Comparison of ENCODE assay signal across 1 cellular context in genomic region chr1:230867903-230868735, GRCh38.
TF ChIP-seq lines count a peak whose summit lies in the region.

A gene with protein sequence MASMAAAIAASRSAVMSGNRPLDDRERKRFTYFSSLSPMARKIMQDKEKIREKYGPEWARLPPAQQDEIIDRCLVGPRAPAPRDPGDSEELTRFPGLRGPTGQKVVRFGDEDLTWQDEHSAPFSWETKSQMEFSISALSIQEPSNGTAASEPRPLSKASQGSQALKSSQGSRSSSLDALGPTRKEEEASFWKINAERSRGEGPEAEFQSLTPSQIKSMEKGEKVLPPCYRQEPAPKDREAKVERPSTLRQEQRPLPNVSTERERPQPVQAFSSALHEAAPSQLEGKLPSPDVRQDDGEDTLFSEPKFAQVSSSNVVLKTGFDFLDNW (minus strand): TSS chr1:230868521. CDS start chr1:230868512, 9 bp downstream.

TF ChIP-seq in HepG2, 621 proteins besides CTCF, POLR2A, EP300 and RAD21 (continued from another document and continues in another):
- TF ChIP-seq NRL (CRISPR knock-in tag; IDR thresholded peaks at IDR 0.05; ENCODE audit: borderline replicate concordance): no peak
- TF ChIP-seq, protein P1, sequence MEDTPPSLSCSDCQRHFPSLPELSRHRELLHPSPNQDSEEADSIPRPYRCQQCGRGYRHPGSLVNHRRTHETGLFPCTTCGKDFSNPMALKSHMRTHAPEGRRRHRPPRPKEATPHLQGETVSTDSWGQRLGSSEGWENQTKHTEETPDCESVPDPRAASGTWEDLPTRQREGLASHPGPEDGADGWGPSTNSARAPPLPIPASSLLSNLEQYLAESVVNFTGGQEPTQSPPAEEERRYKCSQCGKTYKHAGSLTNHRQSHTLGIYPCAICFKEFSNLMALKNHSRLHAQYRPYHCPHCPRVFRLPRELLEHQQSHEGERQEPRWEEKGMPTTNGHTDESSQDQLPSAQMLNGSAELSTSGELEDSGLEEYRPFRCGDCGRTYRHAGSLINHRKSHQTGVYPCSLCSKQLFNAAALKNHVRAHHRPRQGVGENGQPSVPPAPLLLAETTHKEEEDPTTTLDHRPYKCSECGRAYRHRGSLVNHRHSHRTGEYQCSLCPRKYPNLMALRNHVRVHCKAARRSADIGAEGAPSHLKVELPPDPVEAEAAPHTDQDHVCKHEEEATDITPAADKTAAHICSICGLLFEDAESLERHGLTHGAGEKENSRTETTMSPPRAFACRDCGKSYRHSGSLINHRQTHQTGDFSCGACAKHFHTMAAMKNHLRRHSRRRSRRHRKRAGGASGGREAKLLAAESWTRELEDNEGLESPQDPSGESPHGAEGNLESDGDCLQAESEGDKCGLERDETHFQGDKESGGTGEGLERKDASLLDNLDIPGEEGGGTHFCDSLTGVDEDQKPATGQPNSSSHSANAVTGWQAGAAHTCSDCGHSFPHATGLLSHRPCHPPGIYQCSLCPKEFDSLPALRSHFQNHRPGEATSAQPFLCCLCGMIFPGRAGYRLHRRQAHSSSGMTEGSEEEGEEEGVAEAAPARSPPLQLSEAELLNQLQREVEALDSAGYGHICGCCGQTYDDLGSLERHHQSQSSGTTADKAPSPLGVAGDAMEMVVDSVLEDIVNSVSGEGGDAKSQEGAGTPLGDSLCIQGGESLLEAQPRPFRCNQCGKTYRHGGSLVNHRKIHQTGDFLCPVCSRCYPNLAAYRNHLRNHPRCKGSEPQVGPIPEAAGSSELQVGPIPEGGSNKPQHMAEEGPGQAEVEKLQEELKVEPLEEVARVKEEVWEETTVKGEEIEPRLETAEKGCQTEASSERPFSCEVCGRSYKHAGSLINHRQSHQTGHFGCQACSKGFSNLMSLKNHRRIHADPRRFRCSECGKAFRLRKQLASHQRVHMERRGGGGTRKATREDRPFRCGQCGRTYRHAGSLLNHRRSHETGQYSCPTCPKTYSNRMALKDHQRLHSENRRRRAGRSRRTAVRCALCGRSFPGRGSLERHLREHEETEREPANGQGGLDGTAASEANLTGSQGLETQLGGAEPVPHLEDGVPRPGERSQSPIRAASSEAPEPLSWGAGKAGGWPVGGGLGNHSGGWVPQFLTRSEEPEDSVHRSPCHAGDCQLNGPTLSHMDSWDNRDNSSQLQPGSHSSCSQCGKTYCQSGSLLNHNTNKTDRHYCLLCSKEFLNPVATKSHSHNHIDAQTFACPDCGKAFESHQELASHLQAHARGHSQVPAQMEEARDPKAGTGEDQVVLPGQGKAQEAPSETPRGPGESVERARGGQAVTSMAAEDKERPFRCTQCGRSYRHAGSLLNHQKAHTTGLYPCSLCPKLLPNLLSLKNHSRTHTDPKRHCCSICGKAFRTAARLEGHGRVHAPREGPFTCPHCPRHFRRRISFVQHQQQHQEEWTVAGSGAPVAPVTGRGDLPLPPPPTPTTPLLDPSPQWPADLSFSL (CRISPR knock-in tag; IDR thresholded peaks at IDR 0.05): no peak
- TF ChIP-seq TARDBP (CRISPR knock-in tag; IDR thresholded peaks at IDR 0.05): no peak
- peak; percentile 62 for TF ChIP-seq POLR2AphosphoS5 (IDR thresholded peaks at IDR 0.05; ENCODE audit: low read depth, low read length)
- TF ChIP-seq ZNF607 (CRISPR knock-in tag; IDR thresholded peaks at IDR 0.05; ENCODE audit: borderline replicate concordance): no peak
- no peak for TF ChIP-seq ZFP36L1 (CRISPR knock-in tag; IDR thresholded peaks at IDR 0.05)
- TF ChIP-seq, protein P2, sequence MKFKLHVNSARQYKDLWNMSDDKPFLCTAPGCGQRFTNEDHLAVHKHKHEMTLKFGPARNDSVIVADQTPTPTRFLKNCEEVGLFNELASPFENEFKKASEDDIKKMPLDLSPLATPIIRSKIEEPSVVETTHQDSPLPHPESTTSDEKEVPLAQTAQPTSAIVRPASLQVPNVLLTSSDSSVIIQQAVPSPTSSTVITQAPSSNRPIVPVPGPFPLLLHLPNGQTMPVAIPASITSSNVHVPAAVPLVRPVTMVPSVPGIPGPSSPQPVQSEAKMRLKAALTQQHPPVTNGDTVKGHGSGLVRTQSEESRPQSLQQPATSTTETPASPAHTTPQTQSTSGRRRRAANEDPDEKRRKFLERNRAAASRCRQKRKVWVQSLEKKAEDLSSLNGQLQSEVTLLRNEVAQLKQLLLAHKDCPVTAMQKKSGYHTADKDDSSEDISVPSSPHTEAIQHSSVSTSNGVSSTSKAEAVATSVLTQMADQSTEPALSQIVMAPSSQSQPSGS (CRISPR knock-in tag; IDR thresholded peaks at IDR 0.05): no peak
- no peak for TF ChIP-seq TAF15 (IDR thresholded peaks at IDR 0.05; ENCODE audit: low read depth, low read length, poor library complexity, severe bottlenecking)
- TF ChIP-seq CREB3 (CRISPR knock-in tag; IDR thresholded peaks at IDR 0.05): no peak
- no peak for TF ChIP-seq SMAD1 (CRISPR knock-in tag; IDR thresholded peaks at IDR 0.05; ENCODE audit: borderline replicate concordance, low read depth)
- TF ChIP-seq ZNF878 (CRISPR knock-in tag; IDR thresholded peaks at IDR 0.05): no peak
- TF ChIP-seq MTF1 (CRISPR knock-in tag; IDR thresholded peaks at IDR 0.05): no peak
- TF ChIP-seq NCOR1 (IDR thresholded peaks at IDR 0.05; ENCODE audit: borderline replicate concordance, low read length): no peak
- TF ChIP-seq ZNF772 (CRISPR knock-in tag; IDR thresholded peaks at IDR 0.05): no peak
- TF ChIP-seq ZNF747 (CRISPR knock-in tag; IDR thresholded peaks at IDR 0.05; ENCODE audit: borderline replicate concordance): no peak
- no peak for TF ChIP-seq GATA4 (IDR thresholded peaks at IDR 0.05; ENCODE audit: borderline replicate concordance, low read depth)
- no peak for TF ChIP-seq SNAPC5 (CRISPR knock-in tag; IDR thresholded peaks at IDR 0.05; ENCODE audit: borderline replicate concordance)
- no peak for TF ChIP-seq ADNP (CRISPR knock-in tag; IDR thresholded peaks at IDR 0.05)
- 0 out of 2 replicates have a peak, but pooled peaks have one; percentile 29 for TF ChIP-seq RNF2 (conservative IDR thresholded peaks at IDR 0.05; ENCODE audit: low read depth)
- TF ChIP-seq, protein P3, sequence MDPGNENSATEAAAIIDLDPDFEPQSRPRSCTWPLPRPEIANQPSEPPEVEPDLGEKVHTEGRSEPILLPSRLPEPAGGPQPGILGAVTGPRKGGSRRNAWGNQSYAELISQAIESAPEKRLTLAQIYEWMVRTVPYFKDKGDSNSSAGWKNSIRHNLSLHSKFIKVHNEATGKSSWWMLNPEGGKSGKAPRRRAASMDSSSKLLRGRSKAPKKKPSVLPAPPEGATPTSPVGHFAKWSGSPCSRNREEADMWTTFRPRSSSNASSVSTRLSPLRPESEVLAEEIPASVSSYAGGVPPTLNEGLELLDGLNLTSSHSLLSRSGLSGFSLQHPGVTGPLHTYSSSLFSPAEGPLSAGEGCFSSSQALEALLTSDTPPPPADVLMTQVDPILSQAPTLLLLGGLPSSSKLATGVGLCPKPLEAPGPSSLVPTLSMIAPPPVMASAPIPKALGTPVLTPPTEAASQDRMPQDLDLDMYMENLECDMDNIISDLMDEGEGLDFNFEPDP (CRISPR knock-in tag; conservative IDR thresholded peaks at IDR 0.05): no peak
- TF ChIP-seq RFX1 (IDR thresholded peaks at IDR 0.05): no peak
- no peak for TF ChIP-seq ZNF101 (CRISPR knock-in tag; IDR thresholded peaks at IDR 0.05; ENCODE audit: borderline replicate concordance, low read depth)
- no peak for TF ChIP-seq RCOR2 (CRISPR knock-in tag; IDR thresholded peaks at IDR 0.05)
- no peak for TF ChIP-seq TIGD3 (CRISPR knock-in tag; IDR thresholded peaks at IDR 0.05; ENCODE audit: borderline replicate concordance)
- TF ChIP-seq SMYD3 (CRISPR knock-in tag; IDR thresholded peaks at IDR 0.05): no peak
- TF ChIP-seq, protein P4, sequence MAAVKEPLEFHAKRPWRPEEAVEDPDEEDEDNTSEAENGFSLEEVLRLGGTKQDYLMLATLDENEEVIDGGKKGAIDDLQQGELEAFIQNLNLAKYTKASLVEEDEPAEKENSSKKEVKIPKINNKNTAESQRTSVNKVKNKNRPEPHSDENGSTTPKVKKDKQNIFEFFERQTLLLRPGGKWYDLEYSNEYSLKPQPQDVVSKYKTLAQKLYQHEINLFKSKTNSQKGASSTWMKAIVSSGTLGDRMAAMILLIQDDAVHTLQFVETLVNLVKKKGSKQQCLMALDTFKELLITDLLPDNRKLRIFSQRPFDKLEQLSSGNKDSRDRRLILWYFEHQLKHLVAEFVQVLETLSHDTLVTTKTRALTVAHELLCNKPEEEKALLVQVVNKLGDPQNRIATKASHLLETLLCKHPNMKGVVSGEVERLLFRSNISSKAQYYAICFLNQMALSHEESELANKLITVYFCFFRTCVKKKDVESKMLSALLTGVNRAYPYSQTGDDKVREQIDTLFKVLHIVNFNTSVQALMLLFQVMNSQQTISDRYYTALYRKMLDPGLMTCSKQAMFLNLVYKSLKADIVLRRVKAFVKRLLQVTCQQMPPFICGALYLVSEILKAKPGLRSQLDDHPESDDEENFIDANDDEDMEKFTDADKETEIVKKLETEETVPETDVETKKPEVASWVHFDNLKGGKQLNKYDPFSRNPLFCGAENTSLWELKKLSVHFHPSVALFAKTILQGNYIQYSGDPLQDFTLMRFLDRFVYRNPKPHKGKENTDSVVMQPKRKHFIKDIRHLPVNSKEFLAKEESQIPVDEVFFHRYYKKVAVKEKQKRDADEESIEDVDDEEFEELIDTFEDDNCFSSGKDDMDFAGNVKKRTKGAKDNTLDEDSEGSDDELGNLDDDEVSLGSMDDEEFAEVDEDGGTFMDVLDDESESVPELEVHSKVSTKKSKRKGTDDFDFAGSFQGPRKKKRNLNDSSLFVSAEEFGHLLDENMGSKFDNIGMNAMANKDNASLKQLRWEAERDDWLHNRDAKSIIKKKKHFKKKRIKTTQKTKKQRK (IDR thresholded peaks at IDR 0.05; ENCODE audit: low read length): no peak
- TF ChIP-seq, protein P5, sequence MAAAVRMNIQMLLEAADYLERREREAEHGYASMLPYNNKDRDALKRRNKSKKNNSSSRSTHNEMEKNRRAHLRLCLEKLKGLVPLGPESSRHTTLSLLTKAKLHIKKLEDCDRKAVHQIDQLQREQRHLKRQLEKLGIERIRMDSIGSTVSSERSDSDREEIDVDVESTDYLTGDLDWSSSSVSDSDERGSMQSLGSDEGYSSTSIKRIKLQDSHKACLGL (CRISPR knock-in tag; IDR thresholded peaks at IDR 0.05): no peak
- TF ChIP-seq ZNF224 (CRISPR knock-in tag; IDR thresholded peaks at IDR 0.05): 0 out of 2 replicates have a peak, but pooled peaks have one; percentile 5
- TF ChIP-seq GTF2F1 (IDR thresholded peaks at IDR 0.05; ENCODE audit: low read length): no peak
- TF ChIP-seq SP4 (CRISPR knock-in tag; IDR thresholded peaks at IDR 0.05): peak; percentile 64
- TF ChIP-seq RARG (CRISPR knock-in tag; IDR thresholded peaks at IDR 0.05; ENCODE audit: low read depth): no peak
- TF ChIP-seq IRF2 (CRISPR knock-in tag; IDR thresholded peaks at IDR 0.05): no peak
- peak; percentile 57; the same call in 1 of the 2 replicates for TF ChIP-seq ZNF547 (CRISPR knock-in tag; IDR thresholded peaks at IDR 0.05)
- TF ChIP-seq ZNF792 (CRISPR knock-in tag; IDR thresholded peaks at IDR 0.05): no peak
- no peak for TF ChIP-seq FOXO1 (CRISPR knock-in tag; IDR thresholded peaks at IDR 0.05)
- no peak for TF ChIP-seq DMAP1 (CRISPR knock-in tag; IDR thresholded peaks at IDR 0.05)
- TF ChIP-seq SIX1 (CRISPR knock-in tag; IDR thresholded peaks at IDR 0.05; ENCODE audit: borderline replicate concordance): no peak
- no peak for TF ChIP-seq THYN1 (CRISPR knock-in tag; IDR thresholded peaks at IDR 0.05; ENCODE audit: borderline replicate concordance, low read depth)
- TF ChIP-seq, protein P6, sequence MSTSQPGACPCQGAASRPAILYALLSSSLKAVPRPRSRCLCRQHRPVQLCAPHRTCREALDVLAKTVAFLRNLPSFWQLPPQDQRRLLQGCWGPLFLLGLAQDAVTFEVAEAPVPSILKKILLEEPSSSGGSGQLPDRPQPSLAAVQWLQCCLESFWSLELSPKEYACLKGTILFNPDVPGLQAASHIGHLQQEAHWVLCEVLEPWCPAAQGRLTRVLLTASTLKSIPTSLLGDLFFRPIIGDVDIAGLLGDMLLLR (CRISPR knock-in tag; IDR thresholded peaks at IDR 0.05): no peak
- no peak for TF ChIP-seq ELF3 (CRISPR knock-in tag; IDR thresholded peaks at IDR 0.05)
- TF ChIP-seq PREB (CRISPR knock-in tag; IDR thresholded peaks at IDR 0.05): no peak
- peak; percentile 40; the same call in 1 of the 2 replicates for TF ChIP-seq ZSCAN12 (CRISPR knock-in tag; IDR thresholded peaks at IDR 0.05)
- no peak for TF ChIP-seq PHF5A (CRISPR knock-in tag; IDR thresholded peaks at IDR 0.05; ENCODE audit: low read depth, unreplicated experiment)
- TF ChIP-seq, protein P7, sequence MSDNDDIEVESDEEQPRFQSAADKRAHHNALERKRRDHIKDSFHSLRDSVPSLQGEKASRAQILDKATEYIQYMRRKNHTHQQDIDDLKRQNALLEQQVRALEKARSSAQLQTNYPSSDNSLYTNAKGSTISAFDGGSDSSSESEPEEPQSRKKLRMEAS (IDR thresholded peaks at IDR 0.05): peak; percentile 14; the same call in 1 of the 2 replicates
- TF ChIP-seq, protein P8, sequence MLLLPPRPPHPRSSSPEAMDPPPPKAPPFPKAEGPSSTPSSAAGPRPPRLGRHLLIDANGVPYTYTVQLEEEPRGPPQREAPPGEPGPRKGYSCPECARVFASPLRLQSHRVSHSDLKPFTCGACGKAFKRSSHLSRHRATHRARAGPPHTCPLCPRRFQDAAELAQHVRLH (CRISPR knock-in tag; IDR thresholded peaks at IDR 0.05; ENCODE audit: borderline replicate concordance, low read depth): no peak
